Comparison of ENCODE assay signal across 1 cellular context in the genomic region with DNA sequence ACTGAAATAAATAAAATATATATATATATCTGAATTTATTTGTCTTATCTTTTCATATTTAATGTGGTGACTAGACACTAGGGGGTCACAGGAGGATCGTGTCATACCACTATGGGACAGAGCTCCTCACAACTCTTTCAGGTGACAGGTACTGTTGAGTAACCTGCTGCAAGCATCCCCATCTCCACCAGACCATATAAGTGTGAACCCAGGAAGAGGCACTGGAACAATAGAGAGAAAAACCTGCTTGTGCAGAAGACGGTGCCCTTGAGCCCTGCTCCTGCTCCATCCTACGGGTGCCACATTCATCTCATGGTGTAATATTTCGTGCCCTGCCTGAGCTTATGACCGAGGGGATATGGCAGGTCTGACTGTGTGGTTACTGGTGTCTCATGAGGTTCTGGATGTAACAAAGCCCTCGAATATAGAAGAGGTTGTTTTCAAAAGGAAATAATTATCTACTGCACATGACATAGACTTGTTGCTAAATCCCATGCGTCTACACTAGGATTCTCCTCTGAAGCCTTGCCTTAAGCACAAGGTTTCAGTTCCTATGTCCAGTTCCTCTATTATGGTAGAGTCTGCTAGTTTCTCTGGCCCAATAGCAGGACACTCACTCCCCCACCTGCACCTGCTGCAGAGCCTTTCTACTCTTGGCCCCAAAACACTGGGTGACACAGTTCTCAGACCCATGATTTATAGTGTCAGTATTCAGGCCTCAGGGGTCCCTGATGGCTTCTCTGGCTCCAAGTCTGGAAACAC.
TF ChIP-seq lines count a peak whose summit lies in the region.

No MANE protein-coding gene starts in this region.

TF ChIP-seq in GM12878, 131 proteins besides CTCF, POLR2A, EP300 and RAD21 (continued from another document):
- TF ChIP-seq PKNOX1 (IDR thresholded peaks at IDR 0.05) (no peak), BHLHE40 (IDR thresholded peaks at IDR 0.05; ENCODE audit: borderline replicate concordance in 1 of 2, low read depth in 2 of 2, low read length in 1 of 2) (peak; percentile 15 to 48; a peak in 2 of 4 replicates), ZNF622 (IDR thresholded peaks at IDR 0.05) (no peak), IKZF1 (conservative IDR thresholded peaks at IDR 0.05) (peak; percentile 58), SIN3A (IDR thresholded peaks at IDR 0.05; ENCODE audit: low read depth, low read length) (no peak), ATF2 (IDR thresholded peaks at IDR 0.05; ENCODE audit: low read length) (no peak), TCF12 (IDR thresholded peaks at IDR 0.05; ENCODE audit: low read depth, low read length) (peak; percentile 64; the same call in 1 of the 2 replicates), SMAD5 (IDR thresholded peaks at IDR 0.05; ENCODE audit: low read depth) (no peak), POLR2AphosphoS5 (IDR thresholded peaks at IDR 0.05; ENCODE audit: low read length) (no peak), DPF2 (IDR thresholded peaks at IDR 0.05) (peak; percentile 75; the same call in 1 of the 2 replicates), IKZF2 (IDR thresholded peaks at IDR 0.05) (peak; percentile 51 to 65; a peak in 3 of 4 replicates), GATAD2B (conservative IDR thresholded peaks at IDR 0.05; ENCODE audit: low read depth) (0 out of 2 replicates have a peak, but pooled peaks have one; percentile 29), NBN (IDR thresholded peaks at IDR 0.05) (no peak), RCOR1 (conservative IDR thresholded peaks at IDR 0.05; ENCODE audit: low read depth, low read length) (no peak), CBFB (IDR thresholded peaks at IDR 0.05; ENCODE audit: low read depth) (no peak), MTA2 (IDR thresholded peaks at IDR 0.05; ENCODE audit: low read depth) (peak; percentile 28; the same call in 1 of the 2 replicates), IRF4 (IDR thresholded peaks at IDR 0.05; ENCODE audit: low read depth, low read length) (peak; percentile 50; the same call in 1 of the 2 replicates), ZNF217 (IDR thresholded peaks at IDR 0.05) (no peak), STAT3 (IDR thresholded peaks at IDR 0.05; ENCODE audit: low read depth, low read length) (no peak), SPI1 (IDR thresholded peaks at IDR 0.05; ENCODE audit: borderline replicate concordance, insufficient read depth, low read depth, low read length) (peak; percentile 95)
- TF ChIP-seq, protein P1, sequence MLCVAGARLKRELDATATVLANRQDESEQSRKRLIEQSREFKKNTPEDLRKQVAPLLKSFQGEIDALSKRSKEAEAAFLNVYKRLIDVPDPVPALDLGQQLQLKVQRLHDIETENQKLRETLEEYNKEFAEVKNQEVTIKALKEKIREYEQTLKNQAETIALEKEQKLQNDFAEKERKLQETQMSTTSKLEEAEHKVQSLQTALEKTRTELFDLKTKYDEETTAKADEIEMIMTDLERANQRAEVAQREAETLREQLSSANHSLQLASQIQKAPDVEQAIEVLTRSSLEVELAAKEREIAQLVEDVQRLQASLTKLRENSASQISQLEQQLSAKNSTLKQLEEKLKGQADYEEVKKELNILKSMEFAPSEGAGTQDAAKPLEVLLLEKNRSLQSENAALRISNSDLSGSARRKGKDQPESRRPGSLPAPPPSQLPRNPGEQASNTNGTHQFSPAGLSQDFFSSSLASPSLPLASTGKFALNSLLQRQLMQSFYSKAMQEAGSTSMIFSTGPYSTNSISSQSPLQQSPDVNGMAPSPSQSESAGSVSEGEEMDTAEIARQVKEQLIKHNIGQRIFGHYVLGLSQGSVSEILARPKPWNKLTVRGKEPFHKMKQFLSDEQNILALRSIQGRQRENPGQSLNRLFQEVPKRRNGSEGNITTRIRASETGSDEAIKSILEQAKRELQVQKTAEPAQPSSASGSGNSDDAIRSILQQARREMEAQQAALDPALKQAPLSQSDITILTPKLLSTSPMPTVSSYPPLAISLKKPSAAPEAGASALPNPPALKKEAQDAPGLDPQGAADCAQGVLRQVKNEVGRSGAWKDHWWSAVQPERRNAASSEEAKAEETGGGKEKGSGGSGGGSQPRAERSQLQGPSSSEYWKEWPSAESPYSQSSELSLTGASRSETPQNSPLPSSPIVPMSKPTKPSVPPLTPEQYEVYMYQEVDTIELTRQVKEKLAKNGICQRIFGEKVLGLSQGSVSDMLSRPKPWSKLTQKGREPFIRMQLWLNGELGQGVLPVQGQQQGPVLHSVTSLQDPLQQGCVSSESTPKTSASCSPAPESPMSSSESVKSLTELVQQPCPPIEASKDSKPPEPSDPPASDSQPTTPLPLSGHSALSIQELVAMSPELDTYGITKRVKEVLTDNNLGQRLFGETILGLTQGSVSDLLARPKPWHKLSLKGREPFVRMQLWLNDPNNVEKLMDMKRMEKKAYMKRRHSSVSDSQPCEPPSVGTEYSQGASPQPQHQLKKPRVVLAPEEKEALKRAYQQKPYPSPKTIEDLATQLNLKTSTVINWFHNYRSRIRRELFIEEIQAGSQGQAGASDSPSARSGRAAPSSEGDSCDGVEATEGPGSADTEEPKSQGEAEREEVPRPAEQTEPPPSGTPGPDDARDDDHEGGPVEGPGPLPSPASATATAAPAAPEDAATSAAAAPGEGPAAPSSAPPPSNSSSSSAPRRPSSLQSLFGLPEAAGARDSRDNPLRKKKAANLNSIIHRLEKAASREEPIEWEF (IDR thresholded peaks at IDR 0.05; ENCODE audit: insufficient replicate concordance, low read depth, low read length), result no peak
